In the genomic region with DNA sequence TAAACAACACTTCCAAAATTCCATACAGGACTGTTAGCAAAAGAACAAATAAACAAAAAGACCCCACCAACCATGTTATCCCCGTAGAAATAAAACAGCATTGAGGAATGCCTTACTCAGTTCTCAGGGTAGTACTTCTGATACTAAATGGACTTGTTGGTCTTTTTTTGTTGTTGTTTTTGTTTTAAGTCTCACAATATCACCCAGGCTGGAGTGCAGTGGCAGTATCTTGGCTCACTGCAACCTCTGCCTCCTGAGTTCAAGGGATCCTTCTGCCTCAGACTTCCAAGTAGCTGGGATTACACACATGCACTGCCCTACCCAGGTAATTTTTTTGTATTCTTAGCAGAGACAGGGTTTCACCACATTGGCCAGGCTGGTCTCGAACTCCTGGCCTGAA, we compare ENCODE assay signal across 1 cellular context.
TF ChIP-seq lines count a peak whose summit lies in the region.

No MANE protein-coding gene starts in this region.

TF ChIP-seq in WTC11, 78 proteins besides CTCF, POLR2A, EP300 and RAD21 (continued from another document):
- TF ChIP-seq, protein P1, sequence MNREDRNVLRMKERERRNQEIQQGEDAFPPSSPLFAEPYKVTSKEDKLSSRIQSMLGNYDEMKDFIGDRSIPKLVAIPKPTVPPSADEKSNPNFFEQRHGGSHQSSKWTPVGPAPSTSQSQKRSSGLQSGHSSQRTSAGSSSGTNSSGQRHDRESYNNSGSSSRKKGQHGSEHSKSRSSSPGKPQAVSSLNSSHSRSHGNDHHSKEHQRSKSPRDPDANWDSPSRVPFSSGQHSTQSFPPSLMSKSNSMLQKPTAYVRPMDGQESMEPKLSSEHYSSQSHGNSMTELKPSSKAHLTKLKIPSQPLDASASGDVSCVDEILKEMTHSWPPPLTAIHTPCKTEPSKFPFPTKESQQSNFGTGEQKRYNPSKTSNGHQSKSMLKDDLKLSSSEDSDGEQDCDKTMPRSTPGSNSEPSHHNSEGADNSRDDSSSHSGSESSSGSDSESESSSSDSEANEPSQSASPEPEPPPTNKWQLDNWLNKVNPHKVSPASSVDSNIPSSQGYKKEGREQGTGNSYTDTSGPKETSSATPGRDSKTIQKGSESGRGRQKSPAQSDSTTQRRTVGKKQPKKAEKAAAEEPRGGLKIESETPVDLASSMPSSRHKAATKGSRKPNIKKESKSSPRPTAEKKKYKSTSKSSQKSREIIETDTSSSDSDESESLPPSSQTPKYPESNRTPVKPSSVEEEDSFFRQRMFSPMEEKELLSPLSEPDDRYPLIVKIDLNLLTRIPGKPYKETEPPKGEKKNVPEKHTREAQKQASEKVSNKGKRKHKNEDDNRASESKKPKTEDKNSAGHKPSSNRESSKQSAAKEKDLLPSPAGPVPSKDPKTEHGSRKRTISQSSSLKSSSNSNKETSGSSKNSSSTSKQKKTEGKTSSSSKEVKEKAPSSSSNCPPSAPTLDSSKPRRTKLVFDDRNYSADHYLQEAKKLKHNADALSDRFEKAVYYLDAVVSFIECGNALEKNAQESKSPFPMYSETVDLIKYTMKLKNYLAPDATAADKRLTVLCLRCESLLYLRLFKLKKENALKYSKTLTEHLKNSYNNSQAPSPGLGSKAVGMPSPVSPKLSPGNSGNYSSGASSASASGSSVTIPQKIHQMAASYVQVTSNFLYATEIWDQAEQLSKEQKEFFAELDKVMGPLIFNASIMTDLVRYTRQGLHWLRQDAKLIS (CRISPR knock-in tag; IDR thresholded peaks at IDR 0.05; ENCODE audit: borderline replicate concordance): no peak
- TF ChIP-seq SP1 (CRISPR knock-in tag; conservative IDR thresholded peaks at IDR 0.05) (no peak), NR1H2 (CRISPR knock-in tag; IDR thresholded peaks at IDR 0.05) (no peak), ZNF121 (CRISPR knock-in tag; IDR thresholded peaks at IDR 0.05) (no peak), ZNF671 (CRISPR knock-in tag; IDR thresholded peaks at IDR 0.05) (no peak), ETV6 (CRISPR knock-in tag; IDR thresholded peaks at IDR 0.05) (no peak), NFATC4 (CRISPR knock-in tag; IDR thresholded peaks at IDR 0.05) (no peak), CREM (CRISPR knock-in tag; IDR thresholded peaks at IDR 0.05) (no peak), ZNF232 (CRISPR knock-in tag; IDR thresholded peaks at IDR 0.05) (no peak)
- TF ChIP-seq, protein P2, sequence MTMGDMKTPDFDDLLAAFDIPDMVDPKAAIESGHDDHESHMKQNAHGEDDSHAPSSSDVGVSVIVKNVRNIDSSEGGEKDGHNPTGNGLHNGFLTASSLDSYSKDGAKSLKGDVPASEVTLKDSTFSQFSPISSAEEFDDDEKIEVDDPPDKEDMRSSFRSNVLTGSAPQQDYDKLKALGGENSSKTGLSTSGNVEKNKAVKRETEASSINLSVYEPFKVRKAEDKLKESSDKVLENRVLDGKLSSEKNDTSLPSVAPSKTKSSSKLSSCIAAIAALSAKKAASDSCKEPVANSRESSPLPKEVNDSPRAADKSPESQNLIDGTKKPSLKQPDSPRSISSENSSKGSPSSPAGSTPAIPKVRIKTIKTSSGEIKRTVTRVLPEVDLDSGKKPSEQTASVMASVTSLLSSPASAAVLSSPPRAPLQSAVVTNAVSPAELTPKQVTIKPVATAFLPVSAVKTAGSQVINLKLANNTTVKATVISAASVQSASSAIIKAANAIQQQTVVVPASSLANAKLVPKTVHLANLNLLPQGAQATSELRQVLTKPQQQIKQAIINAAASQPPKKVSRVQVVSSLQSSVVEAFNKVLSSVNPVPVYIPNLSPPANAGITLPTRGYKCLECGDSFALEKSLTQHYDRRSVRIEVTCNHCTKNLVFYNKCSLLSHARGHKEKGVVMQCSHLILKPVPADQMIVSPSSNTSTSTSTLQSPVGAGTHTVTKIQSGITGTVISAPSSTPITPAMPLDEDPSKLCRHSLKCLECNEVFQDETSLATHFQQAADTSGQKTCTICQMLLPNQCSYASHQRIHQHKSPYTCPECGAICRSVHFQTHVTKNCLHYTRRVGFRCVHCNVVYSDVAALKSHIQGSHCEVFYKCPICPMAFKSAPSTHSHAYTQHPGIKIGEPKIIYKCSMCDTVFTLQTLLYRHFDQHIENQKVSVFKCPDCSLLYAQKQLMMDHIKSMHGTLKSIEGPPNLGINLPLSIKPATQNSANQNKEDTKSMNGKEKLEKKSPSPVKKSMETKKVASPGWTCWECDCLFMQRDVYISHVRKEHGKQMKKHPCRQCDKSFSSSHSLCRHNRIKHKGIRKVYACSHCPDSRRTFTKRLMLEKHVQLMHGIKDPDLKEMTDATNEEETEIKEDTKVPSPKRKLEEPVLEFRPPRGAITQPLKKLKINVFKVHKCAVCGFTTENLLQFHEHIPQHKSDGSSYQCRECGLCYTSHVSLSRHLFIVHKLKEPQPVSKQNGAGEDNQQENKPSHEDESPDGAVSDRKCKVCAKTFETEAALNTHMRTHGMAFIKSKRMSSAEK (CRISPR knock-in tag; IDR thresholded peaks at IDR 0.05; ENCODE audit: borderline replicate concordance): no peak
- TF ChIP-seq, protein P3, sequence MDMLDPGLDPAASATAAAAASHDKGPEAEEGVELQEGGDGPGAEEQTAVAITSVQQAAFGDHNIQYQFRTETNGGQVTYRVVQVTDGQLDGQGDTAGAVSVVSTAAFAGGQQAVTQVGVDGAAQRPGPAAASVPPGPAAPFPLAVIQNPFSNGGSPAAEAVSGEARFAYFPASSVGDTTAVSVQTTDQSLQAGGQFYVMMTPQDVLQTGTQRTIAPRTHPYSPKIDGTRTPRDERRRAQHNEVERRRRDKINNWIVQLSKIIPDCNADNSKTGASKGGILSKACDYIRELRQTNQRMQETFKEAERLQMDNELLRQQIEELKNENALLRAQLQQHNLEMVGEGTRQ (CRISPR knock-in tag; IDR thresholded peaks at IDR 0.05): no peak
- TF ChIP-seq, protein P4, sequence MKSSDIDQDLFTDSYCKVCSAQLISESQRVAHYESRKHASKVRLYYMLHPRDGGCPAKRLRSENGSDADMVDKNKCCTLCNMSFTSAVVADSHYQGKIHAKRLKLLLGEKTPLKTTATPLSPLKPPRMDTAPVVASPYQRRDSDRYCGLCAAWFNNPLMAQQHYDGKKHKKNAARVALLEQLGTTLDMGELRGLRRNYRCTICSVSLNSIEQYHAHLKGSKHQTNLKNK (CRISPR knock-in tag; IDR thresholded peaks at IDR 0.05): no peak
- TF ChIP-seq, protein P5, sequence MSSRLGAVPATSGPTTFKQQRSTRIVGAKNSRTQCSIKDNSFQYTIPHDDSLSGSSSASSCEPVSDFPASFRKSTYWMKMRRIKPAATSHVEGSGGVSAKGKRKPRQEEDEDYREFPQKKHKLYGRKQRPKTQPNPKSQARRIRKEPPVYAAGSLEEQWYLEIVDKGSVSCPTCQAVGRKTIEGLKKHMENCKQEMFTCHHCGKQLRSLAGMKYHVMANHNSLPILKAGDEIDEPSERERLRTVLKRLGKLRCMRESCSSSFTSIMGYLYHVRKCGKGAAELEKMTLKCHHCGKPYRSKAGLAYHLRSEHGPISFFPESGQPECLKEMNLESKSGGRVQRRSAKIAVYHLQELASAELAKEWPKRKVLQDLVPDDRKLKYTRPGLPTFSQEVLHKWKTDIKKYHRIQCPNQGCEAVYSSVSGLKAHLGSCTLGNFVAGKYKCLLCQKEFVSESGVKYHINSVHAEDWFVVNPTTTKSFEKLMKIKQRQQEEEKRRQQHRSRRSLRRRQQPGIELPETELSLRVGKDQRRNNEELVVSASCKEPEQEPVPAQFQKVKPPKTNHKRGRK (CRISPR knock-in tag; IDR thresholded peaks at IDR 0.05; ENCODE audit: borderline replicate concordance): no peak
- TF ChIP-seq, protein P6, sequence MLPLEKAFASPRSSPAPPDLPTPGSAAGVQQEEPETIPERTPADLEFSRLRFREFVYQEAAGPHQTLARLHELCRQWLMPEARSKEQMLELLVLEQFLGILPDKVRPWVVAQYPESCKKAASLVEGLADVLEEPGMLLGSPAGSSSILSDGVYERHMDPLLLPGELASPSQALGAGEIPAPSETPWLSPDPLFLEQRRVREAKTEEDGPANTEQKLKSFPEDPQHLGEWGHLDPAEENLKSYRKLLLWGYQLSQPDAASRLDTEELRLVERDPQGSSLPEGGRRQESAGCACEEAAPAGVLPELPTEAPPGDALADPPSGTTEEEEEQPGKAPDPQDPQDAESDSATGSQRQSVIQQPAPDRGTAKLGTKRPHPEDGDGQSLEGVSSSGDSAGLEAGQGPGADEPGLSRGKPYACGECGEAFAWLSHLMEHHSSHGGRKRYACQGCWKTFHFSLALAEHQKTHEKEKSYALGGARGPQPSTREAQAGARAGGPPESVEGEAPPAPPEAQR (CRISPR knock-in tag; IDR thresholded peaks at IDR 0.05): no peak
- TF ChIP-seq, protein P7, sequence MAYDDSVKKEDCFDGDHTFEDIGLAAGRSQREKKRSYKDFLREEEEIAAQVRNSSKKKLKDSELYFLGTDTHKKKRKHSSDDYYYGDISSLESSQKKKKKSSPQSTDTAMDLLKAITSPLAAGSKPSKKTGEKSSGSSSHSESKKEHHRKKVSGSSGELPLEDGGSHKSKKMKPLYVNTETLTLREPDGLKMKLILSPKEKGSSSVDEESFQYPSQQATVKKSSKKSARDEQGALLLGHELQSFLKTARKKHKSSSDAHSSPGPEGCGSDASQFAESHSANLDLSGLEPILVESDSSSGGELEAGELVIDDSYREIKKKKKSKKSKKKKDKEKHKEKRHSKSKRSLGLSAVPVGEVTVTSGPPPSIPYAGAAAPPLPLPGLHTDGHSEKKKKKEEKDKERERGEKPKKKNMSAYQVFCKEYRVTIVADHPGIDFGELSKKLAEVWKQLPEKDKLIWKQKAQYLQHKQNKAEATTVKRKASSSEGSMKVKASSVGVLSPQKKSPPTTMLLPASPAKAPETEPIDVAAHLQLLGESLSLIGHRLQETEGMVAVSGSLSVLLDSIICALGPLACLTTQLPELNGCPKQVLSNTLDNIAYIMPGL (CRISPR knock-in tag; IDR thresholded peaks at IDR 0.05): no peak
